ENCODE assay signal across 8 cellular contexts in genomic region chr2:207142461-207142860, GRCh38. TPM values are rescaled to one million over a fixed set of nuclear protein-coding genes. Genes with fewer than 3 reads are reported as not detected.
DNase-seq lines count a peak whose midpoint lies in the region; ATAC-seq and TF ChIP-seq lines count a peak whose summit lies in the region.

No MANE protein-coding gene starts in this region.

- peak; percentile 44 for ATAC-seq in GM18511 (IDR thresholded peaks at IDR 0.05; ENCODE audit: unreplicated experiment)

- H3K27ac ChIP-seq in HUES6 (ENCODE audit: low read depth, low read length) = peak overlapping the region; percentile 59; the same call in 1 of the 2 replicates
- H3K27ac ChIP-seq in vagina = peak overlapping the region; percentile 83

- H3K27me3 ChIP-seq in HUES6 (ENCODE audit: control insufficient read depth, insufficient read depth, low read length) = no peaks in the 10 kb centered on the region
- H3K27me3 ChIP-seq in vagina = no peaks in the 10 kb centered on the region

- H3K4me3 ChIP-seq in HUES6 (ENCODE audit: low read depth, low read length) (no peak overlapping the region), vagina (no peak overlapping the region)

- no peak for TF ChIP-seq CTCF in vagina (IDR thresholded peaks at IDR 0.05)

- intact Hi-C loops in vagina (cut with DNase I) = no loop called here

- H3K4me1 ChIP-seq in HUES6 (ENCODE audit: control insufficient read depth, insufficient read depth, low read length) (peaks cover 59% of the 10 kb centered on the region), vagina (peaks cover 73% of the 10 kb centered on the region)

- TF ChIP-seq POLR2A in vagina (IDR thresholded peaks at IDR 0.05) = no peak

- no peak overlapping the region for H3K9ac ChIP-seq in HUES6 (ENCODE audit: low read length)

- H3K36me3 ChIP-seq in HUES6 (ENCODE audit: control insufficient read depth, insufficient read depth, low read length) (peaks cover 13% of the 10 kb centered on the region), vagina (no peaks in the 10 kb centered on the region)

- H3K9me3 ChIP-seq in HUES6 (ENCODE audit: control insufficient read depth, insufficient read depth, low read depth, low read length) = no peaks in the 10 kb centered on the region
- H3K9me3 ChIP-seq in vagina = no peaks in the 10 kb centered on the region

- peak; percentile 59 for DNase-seq in amniotic epithelial cell (ENCODE audit: low read depth)
- peak; percentile 84 for DNase-seq in medulla oblongata (ENCODE audit: extremely low spot score)
- DNase-seq in vagina (ENCODE audit: extremely low spot score in 2 of 2) = no peak
- DNase-seq in NCI-H1694 treated with DMSO at 0.1 percent for 48 hours (lab: John Stamatoyannopoulos, UW) = no peak
- no peak for DNase-seq in 8988T
- no peak for DNase-seq in cerebellar cortex (ENCODE audit: low spot score)

RNA-seq across cellular contexts. Expression of gene KLF7, which starts 23.3 kb away (rescaled TPM):
- total RNA-seq in vagina = 35.8 TPM

Comparison
In these comparisons a context has a peak if more than half of its experiments do, and no peak if none do; other contexts are left out.
1. DNase-seq: peak in amniotic epithelial cell (single experiment) and medulla oblongata (single experiment); none in vagina (0 of 2), NCI-H1694 treated with DMSO at 0.1 percent for 48 hours (single experiment), 8988T (single experiment) and cerebellar cortex (single experiment).